Comparison of ENCODE assay signal across 1 cellular context in genomic region chr22:22296047-22296446, GRCh38.
TF ChIP-seq lines count a peak whose summit lies in the region.

No MANE protein-coding gene starts in this region.

TF ChIP-seq in K562, 482 proteins besides CTCF, POLR2A, EP300 and RAD21:
- 0 out of 2 replicates have a peak, but pooled peaks have one; percentile 26 for TF ChIP-seq NKRF (IDR thresholded peaks at IDR 0.05; ENCODE audit: borderline replicate concordance)
- peak; percentile 55 for TF ChIP-seq NCOA4 (IDR thresholded peaks at IDR 0.05; ENCODE audit: partially characterized antibody)
- 0 out of 2 replicates have a peak, but pooled peaks have one; percentile 62 for TF ChIP-seq LARP7 (IDR thresholded peaks at IDR 0.05)
- TF ChIP-seq NFE2L1 (tag; IDR thresholded peaks at IDR 0.05; ENCODE audit: borderline replicate concordance, low read depth), result 0 out of 2 replicates have a peak, but pooled peaks have one; percentile 9
- TF ChIP-seq ZNF512 (tag; IDR thresholded peaks at IDR 0.05), result 0 out of 2 replicates have a peak, but pooled peaks have one; percentile 16
TF ChIP-seq in K562: peak in this region for 5; not testable (repeated sequence) for 477.
